Comparison of ENCODE assay signal across 9 cellular contexts in genomic region chr5:60959156-60959555, GRCh38. TPM values are rescaled to one million over a fixed set of nuclear protein-coding genes. Genes with fewer than 3 reads are reported as not detected.
DNase-seq lines count a peak whose midpoint lies in the region; ATAC-seq, FAIRE-seq and TF ChIP-seq lines count a peak whose summit lies in the region.
"Had no signal": no experiment of that assay in that cellular context is flagged by ENCODE, and none has a peak within 500 bp of the region (broad histone marks: within the 10 kb centered on the region; RNA-seq: fewer than 3 reads in every experiment).

No MANE protein-coding gene starts in this region.

- intact Hi-C loops in K562 (cut with micrococcal nuclease): loop anchor here (2.0 to 10.0 kb wide), 2 partner anchors 96 to 700 kb away; no protein-coding TSS in a partner anchor

- H3K9me3 ChIP-seq in K562 (replicated peaks; ENCODE audit: control insufficient read depth, insufficient read depth, low read depth, low read length): no peaks in the 10 kb centered on the region

- no peaks in the 10 kb centered on the region for H4K20me1 ChIP-seq in K562 (replicated peaks; ENCODE audit: control insufficient read depth, insufficient read depth, low read length)

- H3K27ac ChIP-seq in K562 (ENCODE audit: extremely low read depth, low read depth, low read length): no peak overlapping the region

- TF ChIP-seq CTCF in K562 (IDR thresholded peaks at IDR 0.05 in 2 of 3, conservative IDR thresholded peaks at IDR 0.05 in 1 of 3; ENCODE audit: insufficient read depth in 2 of 3, low read depth in 1 of 3, low read length in 3 of 3): peak in 1 of 3 experiments; percentile 38; a peak in 2 of 6 replicates

- peaks cover 69% of the 10 kb centered on the region for H3K79me2 ChIP-seq in K562 (ENCODE audit: control insufficient read depth, insufficient read depth, low read length)

- in situ Hi-C loops in K562 (cut with MboI): no loop called here

- no peak overlapping the region for H3K4me2 ChIP-seq in K562 (ENCODE audit: insufficient read depth, low read length)

- ATAC-seq in K562 (no peak), HG03039 (IDR thresholded peaks at IDR 0.05; ENCODE audit: unreplicated experiment) (no peak), HG03025 (IDR thresholded peaks at IDR 0.05; ENCODE audit: low FRiP score, unreplicated experiment) (no peak)

- no peaks in the 10 kb centered on the region for H3K27me3 ChIP-seq in K562 (ENCODE audit: control insufficient read depth in 2 of 2, insufficient read depth in 2 of 2, low read length in 2 of 2)

- peak; percentile 65 for FAIRE-seq in K562 (lab: Jason Lieb, UNC)

- no peak for TF ChIP-seq EP300 in K562 (IDR thresholded peaks at IDR 0.05; ENCODE audit: low read length)

- POLR2A ChIA-PET in K562 (lab: Yijun Ruan, JAX): no interaction called here

- no peaks in the 10 kb centered on the region for H3K4me1 ChIP-seq in K562 (replicated peaks in 1 of 2; ENCODE audit: control insufficient read depth in 2 of 2, insufficient read depth in 2 of 2, low read length in 2 of 2)

- peak; percentile 43 to 51 for TF ChIP-seq RAD21 in K562 (CRISPR knock-in tag; conservative IDR thresholded peaks at IDR 0.05 in 1 of 2, IDR thresholded peaks at IDR 0.05 in 1 of 2)

- H3K4me3 ChIP-seq in K562: no peak overlapping the region

- no peaks in the 10 kb centered on the region for H3K9me1 ChIP-seq in K562 (ENCODE audit: control insufficient read depth, insufficient read depth, low read length)

- H3K9ac ChIP-seq in K562 (ENCODE audit: insufficient read depth in 1 of 2, low read depth in 2 of 2, low read length in 2 of 2): no peak overlapping the region

- no peaks in the 10 kb centered on the region for H3K36me3 ChIP-seq in K562 (ENCODE audit: control insufficient read depth, insufficient read depth, low read length)

- BruUV-seq in K562 (replicated peaks; lab: Mats Ljungman, UMichigan): no TSS peak

- H2AFZ ChIP-seq in K562 (ENCODE audit: low read depth, low read length): no peak overlapping the region

- CTCF ChIA-PET in K562 (lab: Yijun Ruan, JAX; ENCODE audit: low intra/inter-chr PET ratio): interaction anchor here (1.6 kb wide), 1 partner anchor 699 kb away, joined by 5 read pairs; no protein-coding TSS in a partner anchor

- TF ChIP-seq POLR2A in K562 (conservative IDR thresholded peaks at IDR 0.05): no peak

- DNase-seq in EH (ENCODE audit: low read depth) (peak; percentile 40), M059J (ENCODE audit: low read depth) (peak; percentile 39), K562 (ENCODE audit: extremely low read depth in 1 of 4, low spot score in 3 of 4) (no peak), myocyte (ENCODE audit: low read depth) (peak; percentile 46), cerebellar nuclear complex (lab: John Stamatoyannopoulos, UW) (no peak), SHP77 treated with DMSO at 0.1 percent for 48 hours (lab: John Stamatoyannopoulos, UW) (no peak)
- DNase-seq: activated CD4-positive, alpha-beta T cell treated with anti-CD3 and anti-CD28 coated beads, Interleukin-2, amount 50 U/mL, for 48 hours had no signal

TF ChIP-seq in K562, 482 proteins besides CTCF, POLR2A, EP300 and RAD21:
- TF ChIP-seq RBBP5 (IDR thresholded peaks at IDR 0.05; ENCODE audit: borderline replicate concordance, insufficient read depth, low read length, poor library complexity, severe bottlenecking) (no peak), PHF8 (IDR thresholded peaks at IDR 0.05; ENCODE audit: borderline replicate concordance, low read length) (no peak), TEAD1 (CRISPR knock-in tag; IDR thresholded peaks at IDR 0.05) (no peak), ELF2 (CRISPR knock-in tag; IDR thresholded peaks at IDR 0.05) (no peak), NFIC (IDR thresholded peaks at IDR 0.05) (no peak), ZC3H8 (IDR thresholded peaks at IDR 0.05) (no peak), FOXP4 (CRISPR knock-in tag; IDR thresholded peaks at IDR 0.05; ENCODE audit: borderline replicate concordance) (no peak), NFXL1 (CRISPR knock-in tag; IDR thresholded peaks at IDR 0.05) (no peak), HOXB6 (CRISPR knock-in tag; IDR thresholded peaks at IDR 0.05; ENCODE audit: borderline replicate concordance) (no peak), HMGXB4 (CRISPR knock-in tag; IDR thresholded peaks at IDR 0.05) (no peak), GATA2 (CRISPR knock-in tag; IDR thresholded peaks at IDR 0.05) (no peak)

RNA-seq across cellular contexts. Expression of gene NDUFAF2, which starts 14.2 kb away (rescaled TPM):
- 31.0 and 47.8 TPM in 2 replicates for total RNA-seq in M059J (2014; rRNA removed; shearing (Covaris generic))
- total RNA-seq in K562 (2011; cell fraction: chromatin; rRNA removed; ENCODE audit: low replicate concordance): 8.3 and 9.4 TPM in 2 replicates
- 14.2 and 15.7 TPM in 2 replicates for total RNA-seq in K562 (2011; cell fraction: nucleolus; rRNA removed)
- 8.9 and 10.3 TPM in 2 replicates for total RNA-seq in K562 (2011; cell fraction: nucleoplasm; rRNA removed)
- total RNA-seq in K562 (2014; rRNA removed) (61.5 and 66.4 TPM in 2 replicates), K562 (2014; rRNA removed; fragmentation: Illumina TruSeq; extraction: Trizol) (95.9 and 104 TPM in 2 replicates), K562 (2015; rRNA removed; fragmentation: Illumina TruSeq; extraction: Trizol) (89.3 and 93.6 TPM in 2 replicates), K562 (2021) (56.0 and 58.9 TPM in 2 replicates), myocyte (29.0 and 33.9 TPM in 2 replicates)
- polyA plus RNA-seq in K562 (2011; rRNA removed) (55.5 and 64.3 TPM in 2 replicates), K562 (2014; fragmentation: Illumina TruSeq; extraction: Trizol) (81.0 and 100 TPM in 2 replicates), K562 (2014; fragmentation: Nextera tagmentation; extraction: Ambion mirVana) (100 to 1,000 TPM; 140 to 155 TPM), K562 (2014; rRNA removed) (112 and 128 TPM in 2 replicates)
- 11.2 and 17.8 TPM in 2 replicates for polyA plus RNA-seq in K562 (2011; cell fraction: cytosol; rRNA removed)
- polyA plus RNA-seq in K562 (2011; cell fraction: nucleus; rRNA removed): 11.4 and 15.6 TPM in 2 replicates
- polyA plus RNA-seq in K562 (2012): 52.2 and 79.7 TPM in 2 replicates
- 13.2 and 13.3 TPM in 2 replicates for polyA minus RNA-seq in K562 (2011; rRNA and poly(A)+ RNA removed)
- 14.3 and 27.4 TPM in 2 replicates for polyA minus RNA-seq in K562 (2011; cell fraction: cytosol; rRNA and poly(A)+ RNA removed)
- polyA minus RNA-seq in K562 (2011; cell fraction: nucleus; rRNA and poly(A)+ RNA removed): 19.0 and 30.5 TPM in 2 replicates
- polyA plus RNA-seq in myocyte (2012): 48.7 TPM

RNA-seq across cellular contexts. Expression of gene ERCC8, which starts 14.3 kb away (rescaled TPM):
- 30.6 and 33.8 TPM in 2 replicates for total RNA-seq in M059J (2014; rRNA removed; shearing (Covaris generic))
- total RNA-seq in K562 (2011; cell fraction: chromatin; rRNA removed; ENCODE audit: low replicate concordance): 22.7 and 43.4 TPM in 2 replicates
- total RNA-seq in K562 (2011; cell fraction: nucleolus; rRNA removed): 10.0 and 16.1 TPM in 2 replicates
- 21.8 and 37.2 TPM in 2 replicates for total RNA-seq in K562 (2011; cell fraction: nucleoplasm; rRNA removed)
- 10.1 and 14.6 TPM in 2 replicates for total RNA-seq in K562 (2014; rRNA removed)
- 29.0 and 30.0 TPM in 2 replicates for total RNA-seq in K562 (2014; rRNA removed; fragmentation: Illumina TruSeq; extraction: Trizol)
- total RNA-seq in K562 (2015; rRNA removed; fragmentation: Illumina TruSeq; extraction: Trizol): 24.4 and 24.8 TPM in 2 replicates
- 14.1 and 15.6 TPM in 2 replicates for total RNA-seq in K562 (2021)
- polyA plus RNA-seq in K562 (2011; rRNA removed): 36.7 and 41.8 TPM in 2 replicates
- polyA plus RNA-seq in K562 (2011; cell fraction: cytosol; rRNA removed): 12.6 and 25.9 TPM in 2 replicates
- 13.4 and 20.6 TPM in 2 replicates for polyA plus RNA-seq in K562 (2011; cell fraction: nucleus; rRNA removed)
- polyA plus RNA-seq in K562 (2012): 9.3 and 12.2 TPM in 2 replicates
- polyA plus RNA-seq in K562 (2014; fragmentation: Illumina TruSeq; extraction: Trizol): 19.1 and 20.4 TPM in 2 replicates
- 10 to 100 TPM; 37.1 to 39.4 TPM for polyA plus RNA-seq in K562 (2014; fragmentation: Nextera tagmentation; extraction: Ambion mirVana)
- polyA plus RNA-seq in K562 (2014; rRNA removed): 16.1 and 17.1 TPM in 2 replicates
- polyA minus RNA-seq in K562 (2011; rRNA and poly(A)+ RNA removed): 32.3 and 39.8 TPM in 2 replicates
- 18.1 and 18.3 TPM in 2 replicates for polyA minus RNA-seq in K562 (2011; cell fraction: cytosol; rRNA and poly(A)+ RNA removed)
- 20.5 and 34.9 TPM in 2 replicates for polyA minus RNA-seq in K562 (2011; cell fraction: nucleus; rRNA and poly(A)+ RNA removed)
- total RNA-seq in myocyte: 19.4 and 28.3 TPM in 2 replicates
- 11.1 TPM for polyA plus RNA-seq in myocyte (2012)

Comparison
In these comparisons a context has a peak if more than half of its experiments do, and no peak if none do; other contexts are left out.
1. DNase-seq: peak in EH (single experiment), M059J (single experiment) and myocyte (single experiment); none in K562 (0 of 4), cerebellar nuclear complex (0 of 2) and SHP77 treated with DMSO at 0.1 percent for 48 hours (single experiment).